Comparison of ENCODE assay signal across 8 cellular contexts in genomic region chr21:38806153-38806941, GRCh38. TPM values are rescaled to one million over a fixed set of nuclear protein-coding genes. Genes with fewer than 3 reads are reported as not detected.
A peak's percentile ranks its signal among the peaks of the same experiment; 100 is the strongest.
DNase-seq lines count a peak whose midpoint lies in the region; ATAC-seq and TF ChIP-seq lines count a peak whose summit lies in the region.

No MANE protein-coding gene starts in this region.

- ATAC-seq in Right ventricle myocardium inferior (no peak), HG03354 (IDR thresholded peaks at IDR 0.05; ENCODE audit: poor library complexity, severe bottlenecking, unreplicated experiment) (peak; percentile 30), mucosa of descending colon (no peak)
- ATAC-seq in activated CD4-positive, CD25-positive, alpha-beta regulatory T cell treated with anti-CD3 and anti-CD28 coated beads, Interleukin-2, amount 50 U/mL, for 24 hours: peak; percentile 9 to 25

- DNase-seq in Right ventricle myocardium inferior (ENCODE audit: missing footprints) (peak; percentile 84), cardiac septum (ENCODE audit: low spot score) (no peak), dermis blood vessel endothelial cell (peak; percentile 28), mucosa of descending colon (peak in 1 of 3 donors; percentile 71), medulla oblongata (ENCODE audit: extremely low spot score) (no peak)

- H3K9me3 ChIP-seq in mucosa of descending colon: no peaks in the 10 kb centered on the region
- H3K9me3 ChIP-seq in thymus (ENCODE audit: control insufficient read depth): no peaks in the 10 kb centered on the region

- H3K4me1 ChIP-seq in mucosa of descending colon (ENCODE audit: low read depth) (peaks cover 12% of the 10 kb centered on the region), thymus (ENCODE audit: control insufficient read depth, insufficient read depth, low read length) (peaks cover 11% of the 10 kb centered on the region)

- intact Hi-C loops in Right ventricle myocardium inferior (cut with DNase I) (loop anchor here (5.0 kb wide), 3 partner anchors 181 to 261 kb away; no protein-coding TSS in a partner anchor), cardiac septum (cut with DNase I) (loop anchor here (5.0 to 10.0 kb wide), 4 partner anchors 101 to 302 kb away; no protein-coding TSS in a partner anchor), mucosa of descending colon (cut with DNase I, micrococcal nuclease) (loop anchor here (10.0 kb wide), 3 partner anchors 52 to 318 kb away; no protein-coding TSS in a partner anchor)

- H3K36me3 ChIP-seq in mucosa of descending colon (ENCODE audit: low read depth) (no peaks in the 10 kb centered on the region), thymus (ENCODE audit: control insufficient read depth, insufficient read depth) (peaks cover 4% of the 10 kb centered on the region)

- H3K4me3 ChIP-seq in mucosa of descending colon (peak overlapping the region; percentile 85), thymus (ENCODE audit: low read length) (peak overlapping the region; percentile 88)

- H3K27ac ChIP-seq in thymus (ENCODE audit: low read depth): peak overlapping the region; percentile 82

- under 1% methylated on average over 72 of the region's 72 CpGs for WGBS in thymus

- TF ChIP-seq CTCF in mucosa of descending colon (IDR thresholded peaks at IDR 0.05): no peak

- no peaks in the 10 kb centered on the region for H3K27me3 ChIP-seq in thymus (ENCODE audit: control insufficient read depth, insufficient read depth)

RNA-seq across cellular contexts. Expression of gene ETS2, which starts 0.6 kb away (rescaled TPM):
- total RNA-seq in Right ventricle myocardium inferior (51.5 TPM), cardiac septum (36.4 TPM), dermis blood vessel endothelial cell (26.2 and 30.1 TPM in 2 replicates), mucosa of descending colon (100 to 1,000 TPM; 115 to 222 (median 171) TPM)
- polyA plus RNA-seq in thymus: 80.0 TPM

Comparison
In these comparisons a context has a peak if more than half of its experiments do, and no peak if none do; other contexts are left out.
1. DNase-seq: peak in Right ventricle myocardium inferior (single experiment) and dermis blood vessel endothelial cell (single experiment); none in cardiac septum (single experiment) and medulla oblongata (single experiment).
2. ATAC-seq: peak in HG03354 (single experiment) and activated CD4-positive, CD25-positive, alpha-beta regulatory T cell treated with anti-CD3 and anti-CD28 coated beads, Interleukin-2, amount 50 U/mL, for 24 hours (2 of 2); none in Right ventricle myocardium inferior (single experiment) and mucosa of descending colon (single experiment).